ENCODE assay signal across 23 cellular contexts in the genomic region with DNA sequence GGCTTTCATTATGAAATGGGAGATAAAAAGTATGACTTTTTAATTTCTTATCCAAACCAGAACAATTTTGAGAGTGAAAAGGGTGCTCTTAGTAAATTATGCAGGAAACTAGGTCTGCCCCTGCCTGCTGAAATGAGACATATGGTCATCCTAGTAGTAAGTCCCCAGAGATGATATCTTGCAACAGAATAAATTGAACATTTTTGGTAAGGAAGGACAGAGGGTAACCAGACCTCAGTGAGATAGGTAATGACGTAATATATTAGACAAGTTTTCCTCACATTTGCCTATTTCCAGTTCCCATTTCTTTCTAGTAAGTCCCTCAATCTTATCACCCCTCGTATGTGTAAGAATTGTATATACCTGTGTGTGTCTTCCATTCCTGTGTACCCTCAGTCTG.
"Had no signal": no experiment of that assay in that cellular context is flagged by ENCODE, and none has a peak within 500 bp of the region (broad histone marks: within the 10 kb centered on the region; RNA-seq: fewer than 3 reads in every experiment).

No MANE protein-coding gene starts in this region.

- H3K36me3 ChIP-seq: MG63, Peyer's patch had no signal

- H3K9ac ChIP-seq: SK-N-SH had no signal

- DNase-seq: Karpas-422, KG1, MG63, NCI-H1092, NCI-H1105 treated with DMSO at 0.1 percent for 48 hours, NCI-H1417 treated with DMSO at 0.1 percent for 48 hours, NCI-H146, NCI-H1694 treated with DMSO at 0.1 percent for 48 hours, NCI-H1930, NCI-H2081, NCI-H2107, NCI-H226, NCI-H446, NCI-H510A, NCI-H524 treated with DMSO at 0.1 percent for 48 hours, NCI-H69, NCI-H774, OCI-M1, PC-9, Peyer's patch, SHP77, SK-N-SH, SW 1271 had no signal

- H2AFZ ChIP-seq: PC-9 had no signal

- H3K27me3 ChIP-seq: MG63, Peyer's patch had no signal

- H3K4me1 ChIP-seq: Peyer's patch had no signal

- H3K4me2 ChIP-seq: PC-9, SK-N-SH had no signal

- H3K4me3 ChIP-seq: MG63, PC-9, Peyer's patch had no signal

- H3K9me3 ChIP-seq: MG63, Peyer's patch, SK-N-SH had no signal

- H3K27ac ChIP-seq: PC-9, Peyer's patch had no signal
